ENCODE assay signal across 12 cellular contexts in the genomic region with DNA sequence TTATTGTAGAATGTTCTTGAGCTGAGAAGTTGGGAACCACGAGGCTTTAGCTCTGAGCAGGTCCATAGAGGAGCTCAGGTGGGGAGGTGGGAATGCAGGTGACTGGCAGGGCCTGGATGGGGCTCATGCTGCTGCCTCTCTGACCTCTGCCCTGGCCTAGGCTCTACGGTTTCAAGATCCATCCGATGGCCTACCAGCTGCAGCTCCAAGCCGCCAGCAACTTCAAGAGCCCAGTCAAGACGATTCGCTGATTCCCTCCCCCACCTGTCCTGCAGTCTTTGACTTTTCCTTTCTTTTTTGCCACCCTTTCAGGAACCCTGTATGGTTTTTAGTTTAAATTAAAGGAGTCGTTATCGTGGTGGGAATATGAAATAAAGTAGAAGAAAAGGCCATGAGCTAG. TPM values are rescaled to one million over a fixed set of nuclear protein-coding genes. Genes with fewer than 3 reads are reported as not detected.
DNase-seq lines count a peak whose midpoint lies in the region; ATAC-seq and TF ChIP-seq lines count a peak whose summit lies in the region.
"Had no signal": no experiment of that assay in that cellular context is flagged by ENCODE, and none has a peak within 500 bp of the region (broad histone marks: within the 10 kb centered on the region; RNA-seq: fewer than 3 reads in every experiment).

A gene with protein sequence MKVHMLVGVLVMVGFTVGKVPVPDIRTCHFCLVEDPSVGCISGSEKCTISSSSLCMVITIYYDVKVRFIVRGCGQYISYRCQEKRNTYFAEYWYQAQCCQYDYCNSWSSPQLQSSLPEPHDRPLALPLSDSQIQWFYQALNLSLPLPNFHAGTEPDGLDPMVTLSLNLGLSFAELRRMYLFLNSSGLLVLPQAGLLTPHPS (plus strand): TSS at position 301 of the 400 bp plus-strand sequence. CDS start 975 bp downstream, outside the sequence.

- H3K9me3 Mint-ChIP-seq in activated naive CD4-positive, alpha-beta T cell treated with anti-CD3 and anti-CD28 coated beads for 36 hours = no peaks in the 10 kb centered on the region
- no peaks in the 10 kb centered on the region for H3K9me3 Mint-ChIP-seq in activated B cell treated with CpG ODN at 0.5 μM for 24 hours

- intact Hi-C loops in activated naive CD4-positive, alpha-beta T cell treated with anti-CD3 and anti-CD28 coated beads for 36 hours (cut with micrococcal nuclease) = loop anchor here (10.0 kb wide), 1 partner anchor 1175 kb away; a partner anchor contains a TSS
- intact Hi-C loops in activated B cell treated with CpG ODN at 0.5 μM for 24 hours (cut with micrococcal nuclease) = loop anchor here (5.0 to 10.0 kb wide), 3 partner anchors 228 to 505 kb away; a partner anchor contains a TSS
- intact Hi-C loops in lower lobe of right lung (cut with DNase I) = no loop called here
- intact Hi-C loops in upper lobe of right lung (cut with DNase I) = no loop called here

- H3K36me3 Mint-ChIP-seq in activated naive CD4-positive, alpha-beta T cell treated with anti-CD3 and anti-CD28 coated beads for 36 hours (ENCODE audit: low read depth) = peaks cover 53% of the 10 kb centered on the region
- peaks cover 85% of the 10 kb centered on the region for H3K36me3 Mint-ChIP-seq in activated B cell treated with CpG ODN at 0.5 μM for 24 hours (ENCODE audit: low read depth)

- H3K4me1 ChIP-seq in lower lobe of right lung = peaks cover 21% of the 10 kb centered on the region
- H3K4me1 ChIP-seq in upper lobe of right lung = peaks cover 13% of the 10 kb centered on the region

- H3K27me3 Mint-ChIP-seq in activated naive CD4-positive, alpha-beta T cell treated with anti-CD3 and anti-CD28 coated beads for 36 hours (ENCODE audit: low read depth) = no peaks in the 10 kb centered on the region
- H3K27me3 Mint-ChIP-seq in activated B cell treated with CpG ODN at 0.5 μM for 24 hours = no peaks in the 10 kb centered on the region

- CTCF ChIA-PET in activated naive CD4-positive, alpha-beta T cell treated with anti-CD3 and anti-CD28 coated beads for 36 hours (lab: Charles Lee) = no interaction called here
- CTCF ChIA-PET in activated B cell treated with CpG ODN at 0.5 μM for 24 hours (lab: Charles Lee) = no interaction called here

- no peaks in the 10 kb centered on the region for H3K9me3 ChIP-seq in lower lobe of right lung
- H3K9me3 ChIP-seq in upper lobe of right lung = no peaks in the 10 kb centered on the region
- H3K9me3 ChIP-seq: breast epithelium, uterus had no signal

- no peak within 1 kb of the TSS for H3K4me3 ChIP-seq in lower lobe of right lung
- H3K4me3 ChIP-seq in upper lobe of right lung = no peak within 1 kb of the TSS
- H3K4me3 ChIP-seq: breast epithelium, uterus had no signal

- H3K4me3 Mint-ChIP-seq in activated naive CD4-positive, alpha-beta T cell treated with anti-CD3 and anti-CD28 coated beads for 36 hours = no peak within 1 kb of the TSS
- no peak within 1 kb of the TSS for H3K4me3 Mint-ChIP-seq in activated B cell treated with CpG ODN at 0.5 μM for 24 hours

- no peak within 1 kb of the TSS for H3K27ac ChIP-seq in lower lobe of right lung
- H3K27ac ChIP-seq in upper lobe of right lung = no peak within 1 kb of the TSS
- H3K27ac ChIP-seq: breast epithelium, uterus had no signal

- POLR2A ChIA-PET in activated B cell treated with CpG ODN at 0.5 μM for 24 hours (lab: Charles Lee) = interaction anchor here (0.7 to 1.2 kb wide), 3 partner anchors 9 to 18 kb away, joined by 3 to 4 read pairs (median 4); a partner anchor contains a TSS

- no peak for TF ChIP-seq CTCF in activated B cell treated with CpG ODN at 0.5 μM for 24 hours (IDR thresholded peaks at IDR 0.05)
- TF ChIP-seq CTCF in lower lobe of right lung (IDR thresholded peaks at IDR 0.05) = no peak
- no peak for TF ChIP-seq CTCF in upper lobe of right lung (IDR thresholded peaks at IDR 0.05)

- no peak for ATAC-seq in activated B cell treated with CpG ODN at 0.5 μM for 24 hours (ENCODE audit: low read depth)
- ATAC-seq in lower lobe of right lung = no peak
- no peak for ATAC-seq in upper lobe of right lung

- DNase-seq in activated naive CD4-positive, alpha-beta T cell treated with anti-CD3 and anti-CD28 coated beads for 36 hours = no peak
- no peak for DNase-seq in activated naive CD4-positive, alpha-beta T cell treated with Interleukin-2 at 50 U/mL for 16 hours
- no peak for DNase-seq in activated B cell treated with CpG ODN at 0.5 μM for 24 hours
- no peak for DNase-seq in lower lobe of right lung
- no peak for DNase-seq in upper lobe of right lung
- no peak for DNase-seq in KG1 (lab: John Stamatoyannopoulos, UW)
- DNase-seq in pons (ENCODE audit: low spot score) = no peak
- DNase-seq in dedifferentiated amniotic fluid mesenchymal stem cell (ENCODE audit: extremely low spot score) = no peak
- DNase-seq: EL, NCI-H526 treated with DMSO at 0.1 percent for 48 hours, uterus had no signal

- peak within 1 kb of the TSS; percentile 19 for H3K27ac Mint-ChIP-seq in activated naive CD4-positive, alpha-beta T cell treated with anti-CD3 and anti-CD28 coated beads for 36 hours
- H3K27ac Mint-ChIP-seq in activated B cell treated with CpG ODN at 0.5 μM for 24 hours = no peak within 1 kb of the TSS

- peaks cover 29% of the 10 kb centered on the region for H3K4me1 Mint-ChIP-seq in activated naive CD4-positive, alpha-beta T cell treated with anti-CD3 and anti-CD28 coated beads for 36 hours (ENCODE audit: low read depth)
- H3K4me1 Mint-ChIP-seq in activated B cell treated with CpG ODN at 0.5 μM for 24 hours = peaks cover 29% of the 10 kb centered on the region

- H3K36me3 ChIP-seq in lower lobe of right lung (peaks cover 70% of the 10 kb centered on the region), upper lobe of right lung (peaks cover 67% of the 10 kb centered on the region)
- H3K36me3 ChIP-seq: breast epithelium, uterus had no signal

- H3K27me3 ChIP-seq in lower lobe of right lung (ENCODE audit: low read depth) (no peaks in the 10 kb centered on the region), upper lobe of right lung (no peaks in the 10 kb centered on the region)
- H3K27me3 ChIP-seq: breast epithelium, uterus had no signal

RNA-seq across cellular contexts. Expression of the gene that starts here (rescaled TPM):
- total RNA-seq in activated naive CD4-positive, alpha-beta T cell treated with anti-CD3 and anti-CD28 coated beads for 36 hours = 1 to 10 TPM; 6.4 to 6.5 TPM
- 23.2 and 33.1 TPM in 2 replicates for total RNA-seq in activated B cell treated with CpG ODN at 0.5 μM for 24 hours
- 11.0 TPM for total RNA-seq in lower lobe of right lung
- total RNA-seq in upper lobe of right lung = 12.6 TPM

Comparison
In these comparisons a context has a peak if more than half of its experiments do, and no peak if none do; other contexts are left out.
1. intact Hi-C loops: an anchor here in activated naive CD4-positive, alpha-beta T cell treated with anti-CD3 and anti-CD28 coated beads for 36 hours (10.0 kb wide) and activated B cell treated with CpG ODN at 0.5 μM for 24 hours (5.0 to 10.0 kb wide); none called in lower lobe of right lung and upper lobe of right lung.